In genomic region chr19:20235156-20235555, GRCh38 we compare ENCODE assay signal across 25 cellular contexts.
"Had no signal": no experiment of that assay in that cellular context is flagged by ENCODE, and none has a peak within 500 bp of the region (broad histone marks: within the 10 kb centered on the region; RNA-seq: fewer than 3 reads in every experiment).

No MANE protein-coding gene starts in this region.

- H3K27ac ChIP-seq: adrenal gland, body of pancreas, left ventricle myocardium inferior, pancreas, psoas muscle, sigmoid colon, suprapubic skin, tibial artery had no signal

- H3K9me3 ChIP-seq: adrenal gland, body of pancreas, pancreas, psoas muscle, tibial artery had no signal

- H3K36me3 ChIP-seq: adrenal gland, pancreas, sigmoid colon, suprapubic skin, tibial artery had no signal

- H3K4me3 ChIP-seq: adrenal gland, body of pancreas, left ventricle myocardium inferior, lung, mucosa of descending colon, pancreas, psoas muscle, sigmoid colon, suprapubic skin, tibial artery had no signal

- ATAC-seq: body of pancreas; mucosa of descending colon; pancreas; psoas muscle; stimulated activated naive B cell treated with anti-CD40 and anti-IgM and Interleukin-4, amounts not matched to agents 10 μg/mL and 1 μg/mL and 100 μg/mL, for 72 hours had no signal

- H3K4me1 ChIP-seq: psoas muscle had no signal

- H3K27me3 ChIP-seq: adrenal gland, body of pancreas, pancreas, sigmoid colon, suprapubic skin, tibial artery had no signal

- DNase-seq: activated CD4-positive, alpha-beta T cell treated with anti-CD3 and anti-CD28 coated beads for 4 hours; activated CD4-positive, alpha-beta T cell treated with anti-CD3 and anti-CD28 coated beads, Interleukin-2, amount 50 U/mL, for 4 hours; activated effector memory CD4-positive, alpha-beta T cell treated with Interleukin-2 at 50 U/mL for 16 hours; activated naive CD4-positive, alpha-beta T cell treated with anti-CD3 and anti-CD28 coated beads for 36 hours; activated naive CD8-positive, alpha-beta T cell treated with anti-CD3 and anti-CD28 coated beads for 36 hours; adrenal gland; aorta; body of pancreas; dermis blood vessel endothelial cell; effector CD4-positive, alpha-beta T cell; glutamatergic neuron; left ventricle myocardium inferior; mucosa of descending colon; nucleus accumbens; pancreas; psoas muscle; sigmoid colon; small intestine; stimulated activated CD4-positive, alpha-beta T cell treated with anti-CD3 and anti-CD28 coated beads, Interleukin-4, amount 100 ng/mL, for 4 hours; stimulated activated CD8-positive, alpha-beta memory T cell treated with anti-CD3 and anti-CD28 coated beads, Interleukin-4, amount 100 ng/mL, for 48 hours; stimulated activated naive B cell treated with anti-CD40 and anti-IgM and Interleukin-4, amounts not matched to agents 10 μg/mL and 1 μg/mL and 100 μg/mL, for 72 hours; tibial artery had no signal

- H3K27ac Mint-ChIP-seq: activated naive CD4-positive, alpha-beta T cell treated with anti-CD3 and anti-CD28 coated beads for 36 hours; activated naive CD8-positive, alpha-beta T cell treated with anti-CD3 and anti-CD28 coated beads for 36 hours; stimulated activated naive B cell treated with anti-CD40 and anti-IgM and Interleukin-4, amounts not matched to agents 10 μg/mL and 1 μg/mL and 100 μg/mL, for 72 hours; T-helper 2 cell treated with Interferon-gamma antibody and Interleukin-4, amounts not matched to agents 5 μg/mL and 100 μg/mL, for 36 hours had no signal

- H3K4me3 Mint-ChIP-seq: activated naive CD4-positive, alpha-beta T cell treated with anti-CD3 and anti-CD28 coated beads for 36 hours; activated naive CD8-positive, alpha-beta T cell treated with anti-CD3 and anti-CD28 coated beads for 36 hours; stimulated activated naive B cell treated with anti-CD40 and anti-IgM and Interleukin-4, amounts not matched to agents 10 μg/mL and 1 μg/mL and 100 μg/mL, for 72 hours; T-helper 2 cell treated with Interferon-gamma antibody and Interleukin-4, amounts not matched to agents 5 μg/mL and 100 μg/mL, for 36 hours had no signal

- H3K27me3 Mint-ChIP-seq: activated naive CD8-positive, alpha-beta T cell treated with anti-CD3 and anti-CD28 coated beads for 36 hours; stimulated activated naive B cell treated with anti-CD40 and anti-IgM and Interleukin-4, amounts not matched to agents 10 μg/mL and 1 μg/mL and 100 μg/mL, for 72 hours had no signal
